In the genomic region with DNA sequence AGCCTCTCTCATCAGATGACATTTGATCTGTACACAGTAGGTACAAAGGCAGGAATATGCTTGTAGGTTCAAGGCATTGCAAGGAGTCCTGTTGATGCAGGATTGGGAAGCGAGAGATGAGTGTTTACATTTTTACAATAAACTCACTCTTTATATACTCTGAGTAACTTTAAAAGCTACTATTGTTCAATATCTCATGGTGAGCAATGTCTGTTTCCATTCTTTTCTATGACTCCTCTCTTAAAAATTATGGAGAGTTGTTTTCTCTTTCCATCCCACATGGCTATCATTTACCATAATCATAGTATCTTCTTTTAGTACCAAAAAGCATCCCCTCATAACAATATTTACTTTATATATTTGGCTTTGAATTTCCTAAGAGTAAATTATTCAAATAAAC, we compare ENCODE assay signal across 16 cellular contexts.
DNase-seq lines count a peak whose midpoint lies in the region; ATAC-seq, FAIRE-seq and TF ChIP-seq lines count a peak whose summit lies in the region.
"Had no signal": no experiment of that assay in that cellular context is flagged by ENCODE, and none has a peak within 500 bp of the region (broad histone marks: within the 10 kb centered on the region; RNA-seq: fewer than 3 reads in every experiment).

No MANE protein-coding gene starts in this region.

- no peak for ATAC-seq in natural killer cell treated with Interleukin-12 subunit alpha and Interleukin-12 subunit beta and Interleukin-15 and Interleukin-18, amount 100 ng/mL, for 72 hours
- ATAC-seq: A549, K562 had no signal

- POLR2A ChIA-PET in GM10248 (lab: Yijun Ruan, JAX) = no interaction called here

- no peaks in the 10 kb centered on the region for H3K36me3 Mint-ChIP-seq in natural killer cell treated with Interleukin-12 subunit alpha and Interleukin-12 subunit beta and Interleukin-15 and Interleukin-18, amount 100 ng/mL, for 72 hours
- H3K36me3 Mint-ChIP-seq in activated T-helper 2 cell treated with anti-CD3 and anti-CD28 coated beads, Interferon-gamma antibody, Interleukin-2, Interleukin-4, amounts not matched to agents 10 μg/mL and 5 μg/mL and 100 μg/mL, durations not matched to agents 14 hours and 24 hours and 36 hours (ENCODE audit: low read depth) = no peaks in the 10 kb centered on the region
- H3K36me3 Mint-ChIP-seq: CD14-positive monocyte; CD4-positive, alpha-beta memory T cell had no signal

- CTCF ChIA-PET in GM10248 (lab: Yijun Ruan, JAX) = no interaction called here

- H3K9me3 Mint-ChIP-seq in natural killer cell treated with Interleukin-12 subunit alpha and Interleukin-12 subunit beta and Interleukin-15 and Interleukin-18, amount 100 ng/mL, for 72 hours = no peaks in the 10 kb centered on the region
- peaks cover 5% of the 10 kb centered on the region for H3K9me3 Mint-ChIP-seq in activated T-helper 2 cell treated with anti-CD3 and anti-CD28 coated beads, Interferon-gamma antibody, Interleukin-2, Interleukin-4, amounts not matched to agents 10 μg/mL and 5 μg/mL and 100 μg/mL, durations not matched to agents 14 hours and 24 hours and 36 hours

- H3K27me3 Mint-ChIP-seq in natural killer cell treated with Interleukin-12 subunit alpha and Interleukin-12 subunit beta and Interleukin-15 and Interleukin-18, amount 100 ng/mL, for 72 hours = no peaks in the 10 kb centered on the region
- no peaks in the 10 kb centered on the region for H3K27me3 Mint-ChIP-seq in activated T-helper 2 cell treated with anti-CD3 and anti-CD28 coated beads, Interferon-gamma antibody, Interleukin-2, Interleukin-4, amounts not matched to agents 10 μg/mL and 5 μg/mL and 100 μg/mL, durations not matched to agents 14 hours and 24 hours and 36 hours (ENCODE audit: low read depth)
- H3K27me3 Mint-ChIP-seq: CD4-positive, alpha-beta memory T cell had no signal

- H3K4me1 Mint-ChIP-seq in natural killer cell treated with Interleukin-12 subunit alpha and Interleukin-12 subunit beta and Interleukin-15 and Interleukin-18, amount 100 ng/mL, for 72 hours (ENCODE audit: low read depth in 2 of 2) = no peaks in the 10 kb centered on the region
- H3K4me1 Mint-ChIP-seq in activated T-helper 2 cell treated with anti-CD3 and anti-CD28 coated beads, Interferon-gamma antibody, Interleukin-2, Interleukin-4, amounts not matched to agents 10 μg/mL and 5 μg/mL and 100 μg/mL, durations not matched to agents 14 hours and 24 hours and 36 hours (ENCODE audit: low read depth) = no peaks in the 10 kb centered on the region
- H3K4me1 Mint-ChIP-seq: CD14-positive monocyte; CD4-positive, alpha-beta memory T cell had no signal

- H3K27ac Mint-ChIP-seq in natural killer cell treated with Interleukin-12 subunit alpha and Interleukin-12 subunit beta and Interleukin-15 and Interleukin-18, amount 100 ng/mL, for 72 hours = no peak overlapping the region
- no peak overlapping the region for H3K27ac Mint-ChIP-seq in activated T-helper 2 cell treated with anti-CD3 and anti-CD28 coated beads, Interferon-gamma antibody, Interleukin-2, Interleukin-4, amounts not matched to agents 10 μg/mL and 5 μg/mL and 100 μg/mL, durations not matched to agents 14 hours and 24 hours and 36 hours
- H3K27ac Mint-ChIP-seq: CD14-positive monocyte; CD4-positive, alpha-beta memory T cell had no signal

- no peak for TF ChIP-seq CTCF in GM10248 (IDR thresholded peaks at IDR 0.05; ENCODE audit: control extremely low read depth, extremely low read depth, low read depth, missing control alignments)

- peak; percentile 32 for DNase-seq in NCI-H345 (lab: John Stamatoyannopoulos, UW)
- DNase-seq in NCI-H345 treated with DMSO at 0.1 percent for 48 hours (lab: John Stamatoyannopoulos, UW; ENCODE audit: unreplicated experiment) = no peak
- no peak for DNase-seq in H54 (ENCODE audit: insufficient read length, low spot score)
- peak; percentile 24 for DNase-seq in fibroblast of peridontal ligament (ENCODE audit: extremely low read depth)
- DNase-seq in natural killer cell treated with Interleukin-12 subunit alpha and Interleukin-12 subunit beta and Interleukin-15 and Interleukin-18, amount 100 ng/mL, for 72 hours (ENCODE audit: low spot score) = no peak
- no peak for DNase-seq in GM10248 (ENCODE audit: extremely low spot score)
- no peak for DNase-seq in activated T-helper 2 cell treated with anti-CD3 and anti-CD28 coated beads, Interferon-gamma antibody, Interleukin-2, Interleukin-4, amounts not matched to agents 10 μg/mL and 5 μg/mL and 100 μg/mL, durations not matched to agents 14 hours and 24 hours and 36 hours (ENCODE audit: low spot score)
- DNase-seq: Calu3; CD4-positive, alpha-beta memory T cell; DMS79 treated with DMSO at 0.1 percent for 48 hours; EL; GDM1 had no signal

- FAIRE-seq in H54 (lab: Jason Lieb, UNC) = peak; percentile 23
- FAIRE-seq: A549, H1 had no signal

- H3K4me3 Mint-ChIP-seq in natural killer cell treated with Interleukin-12 subunit alpha and Interleukin-12 subunit beta and Interleukin-15 and Interleukin-18, amount 100 ng/mL, for 72 hours = no peak overlapping the region
- H3K4me3 Mint-ChIP-seq in activated T-helper 2 cell treated with anti-CD3 and anti-CD28 coated beads, Interferon-gamma antibody, Interleukin-2, Interleukin-4, amounts not matched to agents 10 μg/mL and 5 μg/mL and 100 μg/mL, durations not matched to agents 14 hours and 24 hours and 36 hours (ENCODE audit: low read depth) = no peak overlapping the region
- H3K4me3 Mint-ChIP-seq: CD14-positive monocyte; CD4-positive, alpha-beta memory T cell had no signal

- no peak for TF ChIP-seq POLR2A in H54 (IDR thresholded peaks at IDR 0.05; ENCODE audit: low read depth, low read length)

- intact Hi-C loops in activated T-helper 2 cell treated with anti-CD3 and anti-CD28 coated beads, Interferon-gamma antibody, Interleukin-2, Interleukin-4, amounts not matched to agents 10 μg/mL and 5 μg/mL and 100 μg/mL, durations not matched to agents 14 hours and 24 hours and 36 hours (cut with micrococcal nuclease) = no loop called here

Comparison
In these comparisons a context has a peak if more than half of its experiments do, and no peak if none do; other contexts are left out.
1. DNase-seq: peak in NCI-H345 (single experiment) and fibroblast of peridontal ligament (single experiment); none in NCI-H345 treated with DMSO at 0.1 percent for 48 hours (single experiment), H54 (single experiment), natural killer cell treated with Interleukin-12 subunit alpha and Interleukin-12 subunit beta and Interleukin-15 and Interleukin-18, amount 100 ng/mL, for 72 hours (single experiment), GM10248 (single experiment) and activated T-helper 2 cell treated with anti-CD3 and anti-CD28 coated beads, Interferon-gamma antibody, Interleukin-2, Interleukin-4, amounts not matched to agents 10 μg/mL and 5 μg/mL and 100 μg/mL, durations not matched to agents 14 hours and 24 hours and 36 hours (single experiment).